In the genomic region with DNA sequence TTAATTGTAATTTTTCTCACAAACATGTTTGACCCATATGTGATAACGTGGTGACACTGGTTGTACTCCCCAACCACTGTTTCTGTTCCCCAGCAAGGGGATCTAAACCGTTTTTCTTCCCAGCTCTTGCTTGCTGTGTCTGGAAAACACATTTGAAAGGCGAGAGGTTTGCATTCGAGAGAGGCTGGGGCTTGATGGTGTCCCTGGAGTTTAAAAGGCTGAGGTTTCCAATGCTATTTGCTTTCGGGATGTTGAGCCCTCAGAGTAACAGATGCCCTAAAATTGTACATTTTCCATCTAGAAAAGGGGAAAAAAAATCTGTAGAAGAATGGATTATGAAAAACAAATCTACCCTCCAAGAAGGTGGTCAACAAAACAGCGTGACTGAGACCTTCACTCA, we compare ENCODE assay signal across 25 cellular contexts.
"Had no signal": no experiment of that assay in that cellular context is flagged by ENCODE, and none has a peak within 500 bp of the region (broad histone marks: within the 10 kb centered on the region; RNA-seq: fewer than 3 reads in every experiment).

No MANE protein-coding gene starts in this region.

- H3K27me3 Mint-ChIP-seq: naive B cell; stimulated activated naive B cell treated with anti-CD40 and anti-IgM and Interleukin-4, amounts not matched to agents 10 μg/mL and 1 μg/mL and 100 μg/mL, for 72 hours had no signal

- ATAC-seq: activated CD4-positive, CD25-positive, alpha-beta regulatory T cell treated with anti-CD3 and anti-CD28 coated beads, Interleukin-2, amount 50 U/mL, for 24 hours; foreskin keratinocyte; left lung; stimulated activated naive B cell treated with anti-CD40 and anti-IgM and Interleukin-4, amounts not matched to agents 10 μg/mL and 1 μg/mL and 100 μg/mL, for 72 hours had no signal

- H3K9me3 Mint-ChIP-seq: activated naive CD4-positive, alpha-beta T cell treated with anti-CD3 and anti-CD28 coated beads, Interleukin-2, amount 10 ng/mL, durations not matched to agents 7 days and 5 days; naive B cell; neural crest cell; stimulated activated naive B cell treated with anti-CD40 and anti-IgM and Interleukin-4, amounts not matched to agents 10 μg/mL and 1 μg/mL and 100 μg/mL, for 72 hours had no signal

- H3K9me3 ChIP-seq: esophagus muscularis mucosa, left lung, right atrium auricular region, stomach, suprapubic skin, tibial artery had no signal

- H3K4me1 Mint-ChIP-seq: activated naive CD4-positive, alpha-beta T cell treated with anti-CD3 and anti-CD28 coated beads, Interleukin-2, amount 10 ng/mL, durations not matched to agents 7 days and 5 days; naive B cell; stimulated activated naive B cell treated with anti-CD40 and anti-IgM and Interleukin-4, amounts not matched to agents 10 μg/mL and 1 μg/mL and 100 μg/mL, for 72 hours had no signal

- H3K4me3 Mint-ChIP-seq: activated naive CD4-positive, alpha-beta T cell treated with anti-CD3 and anti-CD28 coated beads, Interleukin-2, amount 10 ng/mL, durations not matched to agents 7 days and 5 days; naive B cell; neural crest cell; stimulated activated naive B cell treated with anti-CD40 and anti-IgM and Interleukin-4, amounts not matched to agents 10 μg/mL and 1 μg/mL and 100 μg/mL, for 72 hours had no signal

- H3K27ac ChIP-seq: foreskin keratinocyte, left lung, right atrium auricular region, stomach, suprapubic skin, tibial artery, VCaP had no signal

- H3K4me1 ChIP-seq: left lung, right atrium auricular region, suprapubic skin had no signal

- H3K27ac Mint-ChIP-seq: activated naive CD4-positive, alpha-beta T cell treated with anti-CD3 and anti-CD28 coated beads, Interleukin-2, amount 10 ng/mL, durations not matched to agents 7 days and 5 days; naive B cell; stimulated activated naive B cell treated with anti-CD40 and anti-IgM and Interleukin-4, amounts not matched to agents 10 μg/mL and 1 μg/mL and 100 μg/mL, for 72 hours had no signal

- H3K36me3 ChIP-seq: brain microvascular endothelial cell, esophagus muscularis mucosa, left lung, right atrium auricular region, stomach, suprapubic skin, tibial artery had no signal

- DNase-seq: activated CD4-positive, alpha-beta T cell treated with anti-CD3 and anti-CD28 coated beads for 48 hours; activated CD4-positive, alpha-beta T cell treated with anti-CD3 and anti-CD28 coated beads, Interleukin-2, amount 50 U/mL, for 48 hours; activated CD8-positive, alpha-beta memory T cell treated with anti-CD3 and anti-CD28 coated beads for 24 hours; activated effector memory CD4-positive, alpha-beta T cell treated with anti-CD3 and anti-CD28 coated beads, Interleukin-2, amount 50 U/mL, for 16 hours; activated naive CD4-positive, alpha-beta T cell treated with anti-CD3 and anti-CD28 coated beads, Interleukin-2, amount 10 ng/mL, durations not matched to agents 7 days and 5 days; amniotic stem cell; brain microvascular endothelial cell; dermis blood vessel endothelial cell; effector CD4-positive, alpha-beta T cell; foreskin keratinocyte; left lung; naive B cell; occipital lobe; stimulated activated CD4-positive, alpha-beta T cell treated with anti-CD3 and anti-CD28 coated beads, Interleukin-15, amount 100 ng/mL, for 24 hours; stimulated activated CD4-positive, alpha-beta T cell treated with anti-CD3 and anti-CD28 coated beads, Interleukin-2, amount 100 ng/mL, for 24 hours; stimulated activated naive B cell treated with anti-CD40 and anti-IgM and Interleukin-4, amounts not matched to agents 10 μg/mL and 1 μg/mL and 100 μg/mL, for 72 hours; stomach; tibial artery had no signal

- H3K36me3 Mint-ChIP-seq: activated naive CD4-positive, alpha-beta T cell treated with anti-CD3 and anti-CD28 coated beads, Interleukin-2, amount 10 ng/mL, durations not matched to agents 7 days and 5 days; naive B cell; stimulated activated naive B cell treated with anti-CD40 and anti-IgM and Interleukin-4, amounts not matched to agents 10 μg/mL and 1 μg/mL and 100 μg/mL, for 72 hours had no signal

- H3K27me3 ChIP-seq: brain microvascular endothelial cell, esophagus muscularis mucosa, foreskin keratinocyte, left lung, right atrium auricular region, stomach, suprapubic skin, tibial artery had no signal

- H3K4me3 ChIP-seq: esophagus muscularis mucosa, left lung, lung, right atrium auricular region, stomach, suprapubic skin, tibial artery had no signal
